28 cellular contexts compared by ENCODE assay signal in the genomic region with DNA sequence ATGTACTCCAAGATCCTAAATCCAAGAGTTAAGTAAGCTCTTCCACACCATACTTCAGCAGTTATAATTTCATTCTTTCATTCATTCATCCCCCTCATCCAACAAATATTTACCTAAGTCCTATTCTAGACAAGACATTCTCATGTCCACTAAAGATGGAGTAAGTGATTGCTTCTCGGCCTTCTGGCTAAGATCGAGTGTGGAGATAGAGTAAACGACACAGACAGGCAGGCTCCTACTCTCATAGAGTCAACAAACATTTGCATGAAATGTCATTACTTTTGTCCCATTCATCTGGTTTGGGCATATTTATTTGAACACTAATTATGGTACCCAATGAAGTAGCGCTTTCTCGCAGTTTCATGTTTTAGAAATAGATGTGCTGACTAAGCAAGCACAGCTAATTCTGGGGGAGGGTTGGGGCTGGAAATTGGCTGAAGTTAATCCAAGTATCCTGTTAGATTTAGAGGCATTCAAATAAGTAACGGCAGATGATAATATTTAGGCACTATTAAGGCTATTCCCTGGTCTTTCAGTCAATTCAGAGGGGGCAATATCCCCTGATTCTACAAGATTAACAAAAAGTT.
"Had no signal": no experiment of that assay in that cellular context is flagged by ENCODE, and none has a peak within 500 bp of the region (broad histone marks: within the 10 kb centered on the region; RNA-seq: fewer than 3 reads in every experiment).

No MANE protein-coding gene starts in this region.

- H3K4me3 ChIP-seq: esophagus squamous epithelium, ovary, smooth muscle cell, stomach, thyroid gland, upper lobe of left lung, vagina had no signal

- FAIRE-seq: bronchial epithelial cell had no signal

- H3K9me3 ChIP-seq: esophagus squamous epithelium, ovary, stomach, thyroid gland, upper lobe of left lung, vagina had no signal

- H3K4me3 Mint-ChIP-seq: activated naive CD8-positive, alpha-beta T cell; central memory CD8-positive, alpha-beta T cell; naive thymus-derived CD4-positive, alpha-beta T cell; stimulated activated naive B cell treated with anti-CD40 and anti-IgM and Interleukin-4, amounts not matched to agents 10 μg/mL and 1 μg/mL and 100 μg/mL, for 72 hours; T-helper 2 cell treated with Interferon-gamma antibody and Interleukin-4, amounts not matched to agents 5 μg/mL and 100 μg/mL, for 36 hours had no signal

- H3K4me1 Mint-ChIP-seq: central memory CD8-positive, alpha-beta T cell; stimulated activated naive B cell treated with anti-CD40 and anti-IgM and Interleukin-4, amounts not matched to agents 10 μg/mL and 1 μg/mL and 100 μg/mL, for 72 hours had no signal

- H3K9me3 Mint-ChIP-seq: central memory CD8-positive, alpha-beta T cell; naive thymus-derived CD4-positive, alpha-beta T cell; stimulated activated naive B cell treated with anti-CD40 and anti-IgM and Interleukin-4, amounts not matched to agents 10 μg/mL and 1 μg/mL and 100 μg/mL, for 72 hours; T-helper 2 cell treated with Interferon-gamma antibody and Interleukin-4, amounts not matched to agents 5 μg/mL and 100 μg/mL, for 36 hours had no signal

- H3K36me3 ChIP-seq: esophagus squamous epithelium, ovary, thyroid gland, vagina had no signal

- H3K27ac ChIP-seq: esophagus squamous epithelium, ovary, stomach, thyroid gland, upper lobe of left lung, vagina had no signal

- H3K27me3 ChIP-seq: esophagus squamous epithelium, ovary, stomach, thyroid gland, upper lobe of left lung, vagina had no signal

- DNase-seq: activated CD4-positive, alpha-beta T cell treated with anti-CD3 and anti-CD28 coated beads for 4 hours; activated CD4-positive, alpha-beta T cell treated with anti-CD3 and anti-CD28 coated beads, Interleukin-2, amount 50 U/mL, for 4 hours; activated effector memory CD4-positive, alpha-beta T cell treated with Interleukin-2 at 50 U/mL for 16 hours; activated naive CD4-positive, alpha-beta T cell treated with Interleukin-2 at 50 U/mL for 16 hours; anterior cingulate cortex; dermis blood vessel endothelial cell; effector CD4-positive, alpha-beta T cell; esophagus squamous epithelium; foreskin melanocyte; islet precursor cell; left cardiac atrium; left ventricle myocardium superior; midbrain; naive thymus-derived CD4-positive, alpha-beta T cell; ovary; stimulated activated CD4-positive, alpha-beta T cell treated with anti-CD3 and anti-CD28 coated beads, Interleukin-1b, Interleukin-23, amount 100 ng/mL, for 48 hours; stimulated activated CD4-positive, alpha-beta T cell treated with anti-CD3 and anti-CD28 coated beads, Interleukin-4, amount 100 ng/mL, for 4 hours; stimulated activated naive B cell treated with anti-CD40 and anti-IgM and Interleukin-4, amounts not matched to agents 10 μg/mL and 1 μg/mL and 100 μg/mL, for 72 hours; stomach; thyroid gland; upper lobe of left lung had no signal

- H3K27ac Mint-ChIP-seq: activated naive CD8-positive, alpha-beta T cell; naive thymus-derived CD4-positive, alpha-beta T cell; progenitor cell of endocrine pancreas; stimulated activated naive B cell treated with anti-CD40 and anti-IgM and Interleukin-4, amounts not matched to agents 10 μg/mL and 1 μg/mL and 100 μg/mL, for 72 hours; T-helper 2 cell treated with Interferon-gamma antibody and Interleukin-4, amounts not matched to agents 5 μg/mL and 100 μg/mL, for 36 hours had no signal

- H3K4me1 ChIP-seq: stomach, thyroid gland, upper lobe of left lung, vagina had no signal

- H3K4me2 ChIP-seq: smooth muscle cell had no signal

- H3K27me3 Mint-ChIP-seq: activated naive CD8-positive, alpha-beta T cell; central memory CD8-positive, alpha-beta T cell; naive thymus-derived CD4-positive, alpha-beta T cell; progenitor cell of endocrine pancreas; stimulated activated naive B cell treated with anti-CD40 and anti-IgM and Interleukin-4, amounts not matched to agents 10 μg/mL and 1 μg/mL and 100 μg/mL, for 72 hours had no signal

- ATAC-seq: left cardiac atrium; left ventricle myocardium superior; naive thymus-derived CD4-positive, alpha-beta T cell; stimulated activated naive B cell treated with anti-CD40 and anti-IgM and Interleukin-4, amounts not matched to agents 10 μg/mL and 1 μg/mL and 100 μg/mL, for 72 hours had no signal
